ENCODE assay signal across 8 cellular contexts in genomic region chr1:120342231-120343073, GRCh38.
DNase-seq lines count a peak whose midpoint lies in the region; ATAC-seq, FAIRE-seq and TF ChIP-seq lines count a peak whose summit lies in the region.
"Not testable (repeated sequence)": the region's sequence is repeated elsewhere in the genome, so short reads cannot be mapped to it uniquely, and the experiment has no call there.

No MANE protein-coding gene starts in this region.

- H3K9ac ChIP-seq in KMS-11; neural progenitor cell; stomach smooth muscle (ENCODE audit: low read length in 2 of 2): not testable (repeated sequence)
- peak overlapping the region; percentile 69 for H3K9ac ChIP-seq in keratinocyte (ENCODE audit: control insufficient read depth, extremely low read depth, insufficient read depth, low read length)

- H3K4me1 Mint-ChIP-seq in CD4-positive, CD25-positive, alpha-beta regulatory T cell; activated B cell treated with CpG ODN at 0.5 μM for 24 hours; activated naive CD4-positive, alpha-beta T cell treated with anti-CD3 and anti-CD28 coated beads, Interleukin-2, amount 50 U/mL, for 24 hours; effector memory CD8-positive, alpha-beta T cell (ENCODE audit: low read depth in 2 of 2); neural progenitor cell: not testable (repeated sequence)

- peak overlapping the region; percentile 64 for H3K4me3 ChIP-seq in CD4-positive, CD25-positive, alpha-beta regulatory T cell (ENCODE audit: low read depth, low read length)
- H3K4me3 ChIP-seq in KMS-11 (IDR thresholded peaks at IDR 0.05; ENCODE audit: insufficient read depth, low read depth, low read length): not testable (repeated sequence)
- peak overlapping the region; percentile 35 to 53 (median 37) for H3K4me3 ChIP-seq in keratinocyte (ENCODE audit: control insufficient read depth in 2 of 3, extremely low read depth in 1 of 3, insufficient read depth in 2 of 3, low read depth in 1 of 3, low read length in 3 of 3)
- peak overlapping the region; percentile 41 for H3K4me3 ChIP-seq in neural progenitor cell
- peak overlapping the region in 1 of 2 donors; percentile 55 for H3K4me3 ChIP-seq in stomach smooth muscle (ENCODE audit: low read length in 2 of 2)

- not testable (repeated sequence) for H3K9me3 Mint-ChIP-seq in CD4-positive, CD25-positive, alpha-beta regulatory T cell; activated B cell treated with CpG ODN at 0.5 μM for 24 hours; activated naive CD4-positive, alpha-beta T cell treated with anti-CD3 and anti-CD28 coated beads, Interleukin-2, amount 50 U/mL, for 24 hours; effector memory CD8-positive, alpha-beta T cell; neural progenitor cell

- not testable (repeated sequence) for H3K79me2 ChIP-seq in KMS-11 (ENCODE audit: insufficient read depth, low read depth); keratinocyte (ENCODE audit: control insufficient read depth, insufficient read depth, low read length); neural progenitor cell (ENCODE audit: low read depth)

- DNase-seq in CD4-positive, CD25-positive, alpha-beta regulatory T cell: peak in 1 of 3 donors; percentile 33
- DNase-seq in activated B cell treated with CpG ODN at 0.5 μM for 24 hours: peak; percentile 19
- DNase-seq in effector memory CD8-positive, alpha-beta T cell: peak in 2 of 3 experiments; percentile 1 to 7
- DNase-seq in keratinocyte (ENCODE audit: low read depth, low spot score); neural progenitor cell (ENCODE audit: low spot score): not testable (repeated sequence)

- peak overlapping the region; percentile 69 for H3K27ac ChIP-seq in CD4-positive, CD25-positive, alpha-beta regulatory T cell (ENCODE audit: insufficient read depth, low read length, poor library complexity, severe bottlenecking)
- H3K27ac ChIP-seq in KMS-11, neural progenitor cell: not testable (repeated sequence)
- peak overlapping the region; percentile 66 for H3K27ac ChIP-seq in keratinocyte (ENCODE audit: control insufficient read depth, insufficient read depth, low read length)
- H3K27ac ChIP-seq in stomach smooth muscle (ENCODE audit: low read length): peak overlapping the region; percentile 64

- not testable (repeated sequence) for H3K27me3 ChIP-seq in CD4-positive, CD25-positive, alpha-beta regulatory T cell (ENCODE audit: control insufficient read depth, insufficient read depth, low read length); KMS-11 (ENCODE audit: insufficient read depth, low read depth); keratinocyte (ENCODE audit: control insufficient read depth, extremely low read depth, insufficient read depth, low read length); neural progenitor cell; stomach smooth muscle (ENCODE audit: control insufficient read depth in 1 of 2, insufficient read depth in 2 of 2, low read length in 2 of 2)

- not testable (repeated sequence) for H3K27me3 Mint-ChIP-seq in CD4-positive, CD25-positive, alpha-beta regulatory T cell; activated B cell treated with CpG ODN at 0.5 μM for 24 hours; activated naive CD4-positive, alpha-beta T cell treated with anti-CD3 and anti-CD28 coated beads, Interleukin-2, amount 50 U/mL, for 24 hours; effector memory CD8-positive, alpha-beta T cell; neural progenitor cell (ENCODE audit: insufficient read depth, low read depth)

- H3K36me3 Mint-ChIP-seq in CD4-positive, CD25-positive, alpha-beta regulatory T cell; activated B cell treated with CpG ODN at 0.5 μM for 24 hours (ENCODE audit: low read depth); activated naive CD4-positive, alpha-beta T cell treated with anti-CD3 and anti-CD28 coated beads, Interleukin-2, amount 50 U/mL, for 24 hours; neural progenitor cell: not testable (repeated sequence)
- peaks cover 13% of the 10 kb centered on the region for H3K36me3 Mint-ChIP-seq in effector memory CD8-positive, alpha-beta T cell (ENCODE audit: insufficient read depth)

- H3K27ac Mint-ChIP-seq in CD4-positive, CD25-positive, alpha-beta regulatory T cell: peak overlapping the region in 2 of 3 donors; percentile 32 to 72
- peak overlapping the region; percentile 96 for H3K27ac Mint-ChIP-seq in activated B cell treated with CpG ODN at 0.5 μM for 24 hours
- H3K27ac Mint-ChIP-seq in activated naive CD4-positive, alpha-beta T cell treated with anti-CD3 and anti-CD28 coated beads, Interleukin-2, amount 50 U/mL, for 24 hours; neural progenitor cell: not testable (repeated sequence)
- peak overlapping the region; percentile 77 to 96 for H3K27ac Mint-ChIP-seq in effector memory CD8-positive, alpha-beta T cell

- peak overlapping the region; percentile 76 to 85 (median 82) for H3K4me3 Mint-ChIP-seq in CD4-positive, CD25-positive, alpha-beta regulatory T cell
- peak overlapping the region; percentile 94 for H3K4me3 Mint-ChIP-seq in activated B cell treated with CpG ODN at 0.5 μM for 24 hours
- H3K4me3 Mint-ChIP-seq in activated naive CD4-positive, alpha-beta T cell treated with anti-CD3 and anti-CD28 coated beads, Interleukin-2, amount 50 U/mL, for 24 hours: peak overlapping the region; percentile 59
- peak overlapping the region; percentile 68 to 93 for H3K4me3 Mint-ChIP-seq in effector memory CD8-positive, alpha-beta T cell
- H3K4me3 Mint-ChIP-seq in neural progenitor cell: peak overlapping the region; percentile 77

- not testable (repeated sequence) for FAIRE-seq in keratinocyte (lab: Jason Lieb, UNC)

- H3K9me3 ChIP-seq in CD4-positive, CD25-positive, alpha-beta regulatory T cell (ENCODE audit: control insufficient read depth in 2 of 2, low read length in 2 of 2); keratinocyte (ENCODE audit: control insufficient read depth, low read depth, low read length); neural progenitor cell (ENCODE audit: low read depth); stomach smooth muscle (ENCODE audit: control insufficient read depth in 2 of 2, low read length in 2 of 2): not testable (repeated sequence)

- dilution Hi-C loops in keratinocyte (cut with MboI; ENCODE audit: extremely low pct_ligation_motif_present, low sequenced_read_pairs): not testable (repeated sequence)

- CTCF ChIA-PET in activated B cell treated with CpG ODN at 0.5 μM for 24 hours (lab: Charles Lee): not testable (repeated sequence)

- H3K9me1 ChIP-seq in keratinocyte (ENCODE audit: control insufficient read depth, extremely low read depth, insufficient read depth, low read length): not testable (repeated sequence)

- H3K4me1 ChIP-seq in CD4-positive, CD25-positive, alpha-beta regulatory T cell (ENCODE audit: control insufficient read depth, insufficient read depth, low read length, poor library complexity, severe bottlenecking); KMS-11 (ENCODE audit: low read depth, poor library complexity, severe bottlenecking); keratinocyte (ENCODE audit: control insufficient read depth, extremely low read depth, insufficient read depth, low read length); neural progenitor cell; stomach smooth muscle (ENCODE audit: control insufficient read depth, insufficient read depth, low read length): not testable (repeated sequence)

- not testable (repeated sequence) for TF ChIP-seq CTCF in KMS-11 (conservative IDR thresholded peaks at IDR 0.05; ENCODE audit: low read depth, low read length); activated B cell treated with CpG ODN at 0.5 μM for 24 hours (IDR thresholded peaks at IDR 0.05); keratinocyte (optimal IDR thresholded peaks at IDR 0.05 in 1 of 3, IDR thresholded peaks at IDR 0.05 in 1 of 3, conservative IDR thresholded peaks at IDR 0.05 in 1 of 3; ENCODE audit: extremely low read depth in 1 of 3, insufficient read depth in 2 of 3, low read length in 3 of 3); neural progenitor cell (IDR thresholded peaks at IDR 0.05)

- H3K36me3 ChIP-seq in CD4-positive, CD25-positive, alpha-beta regulatory T cell (ENCODE audit: control insufficient read depth, insufficient read depth, low read length); KMS-11 (ENCODE audit: insufficient read depth); keratinocyte (ENCODE audit: control insufficient read depth in 2 of 2, extremely low read depth in 1 of 2, insufficient read depth in 2 of 2, low read length in 2 of 2); neural progenitor cell; stomach smooth muscle (ENCODE audit: control insufficient read depth in 2 of 2, insufficient read depth in 2 of 2, low read length in 2 of 2): not testable (repeated sequence)

- POLR2A ChIA-PET in activated B cell treated with CpG ODN at 0.5 μM for 24 hours (lab: Charles Lee): not testable (repeated sequence)

- intact Hi-C loops in activated B cell treated with CpG ODN at 0.5 μM for 24 hours (cut with micrococcal nuclease): not testable (repeated sequence)

- ATAC-seq in CD4-positive, CD25-positive, alpha-beta regulatory T cell (ENCODE audit: low read depth in 2 of 2); effector memory CD8-positive, alpha-beta T cell (replicated peaks): not testable (repeated sequence)
- ATAC-seq in activated B cell treated with CpG ODN at 0.5 μM for 24 hours (ENCODE audit: low read depth): peak; percentile 14

- peak overlapping the region; percentile 57; the same call in 1 of the 2 replicates for H3K4me2 ChIP-seq in KMS-11
- H3K4me2 ChIP-seq in keratinocyte (ENCODE audit: control insufficient read depth, extremely low read depth, insufficient read depth, low read depth, low read length): peak overlapping the region; percentile 41
- H3K4me2 ChIP-seq in neural progenitor cell: peak overlapping the region; percentile 67

- not testable (repeated sequence) for H3F3A ChIP-seq in neural progenitor cell (ENCODE audit: low read depth)

- H2AFZ ChIP-seq in KMS-11 (ENCODE audit: low read depth): peak overlapping the region; percentile 14; the same call in 1 of the 2 replicates
- H2AFZ ChIP-seq in keratinocyte (ENCODE audit: control insufficient read depth, low read length); neural progenitor cell (replicated peaks): not testable (repeated sequence)

- H4K20me1 ChIP-seq in KMS-11 (ENCODE audit: insufficient read depth); keratinocyte (ENCODE audit: control insufficient read depth, extremely low read depth, insufficient read depth, low read length); neural progenitor cell (ENCODE audit: low read depth): not testable (repeated sequence)
